ENCODE assay signal across 10 cellular contexts in genomic region chr13:33279898-33280549, GRCh38. TPM values are rescaled to one million over a fixed set of nuclear protein-coding genes. Genes with fewer than 3 reads are reported as not detected.
DNase-seq lines count a peak whose midpoint lies in the region; ATAC-seq, FAIRE-seq and TF ChIP-seq lines count a peak whose summit lies in the region.
"Had no signal": no experiment of that assay in that cellular context is flagged by ENCODE, and none has a peak within 500 bp of the region (broad histone marks: within the 10 kb centered on the region; RNA-seq: fewer than 3 reads in every experiment).

No MANE protein-coding gene starts in this region.

- H3K36me3 Mint-ChIP-seq in activated T-cell treated with anti-CD3 and anti-CD28 coated beads, Interleukin-2, amount 50 U/mL, for 4 hours (ENCODE audit: insufficient read depth): no peaks in the 10 kb centered on the region

- peaks cover 75% of the 10 kb centered on the region for H3K79me2 ChIP-seq in osteoblast (ENCODE audit: insufficient read depth, low read length)

- H3K36me3 ChIP-seq in esophagus squamous epithelium (no peaks in the 10 kb centered on the region), osteoblast (ENCODE audit: insufficient read depth, low read length) (peaks cover 32% of the 10 kb centered on the region)

- peak overlapping the region; percentile 90 for H3K4me2 ChIP-seq in osteoblast (ENCODE audit: insufficient read depth, low read length)

- peak; percentile 94 for DNase-seq in Caki2 (ENCODE audit: low read depth)
- peak; percentile 89 for DNase-seq in RCC 7860 (ENCODE audit: low spot score)
- no peak for DNase-seq in esophagus squamous epithelium (lab: John Stamatoyannopoulos, UW)
- peak; percentile 21 for DNase-seq in osteoblast (ENCODE audit: insufficient read length, low spot score, missing footprints)
- no peak for DNase-seq in activated CD4-positive, alpha-beta T cell treated with anti-CD3 and anti-CD28 coated beads for 48 hours
- DNase-seq in HEK293T (ENCODE audit: extremely low spot score): no peak
- no peak for DNase-seq in activated T-cell treated with anti-CD3 and anti-CD28 coated beads, Interleukin-2, amount 50 U/mL, for 4 hours
- no peak for DNase-seq in activated CD4-positive, alpha-beta T cell treated with anti-CD3 and anti-CD28 coated beads for 1 hour
- DNase-seq: COR-L47; stimulated activated CD4-positive, alpha-beta T cell treated with anti-CD3 and anti-CD28 coated beads, Interleukin-12 subunit alpha, Interleukin-12 subunit beta, amount 100 ng/mL, for 4 hours had no signal

- ATAC-seq in activated T-cell treated with anti-CD3 and anti-CD28 coated beads, Interleukin-2, amount 50 U/mL, for 4 hours: no peak

- no peak overlapping the region for H3K4me3 ChIP-seq in esophagus squamous epithelium
- H3K4me3 ChIP-seq in osteoblast (ENCODE audit: insufficient read depth, low read length): peak overlapping the region; percentile 31

- TF ChIP-seq POLR2A in esophagus squamous epithelium (IDR thresholded peaks at IDR 0.05): no peak

- H2AFZ ChIP-seq in osteoblast (ENCODE audit: low read length): no peak overlapping the region

- no peaks in the 10 kb centered on the region for H3K9me3 Mint-ChIP-seq in activated T-cell treated with anti-CD3 and anti-CD28 coated beads, Interleukin-2, amount 50 U/mL, for 4 hours

- intact Hi-C loops in esophagus squamous epithelium (cut with DNase I): no loop called here

- H3K4me1 ChIP-seq in esophagus squamous epithelium: peaks cover 13 to 82% (median 17%) of the 10 kb centered on the region in 3 donors
- peaks cover 81% of the 10 kb centered on the region for H3K4me1 ChIP-seq in osteoblast (ENCODE audit: insufficient read depth, low read length)

- H3K4me1 Mint-ChIP-seq in activated T-cell treated with anti-CD3 and anti-CD28 coated beads, Interleukin-2, amount 50 U/mL, for 4 hours (ENCODE audit: low read depth): peaks cover 1% of the 10 kb centered on the region

- in situ Hi-C loops in Caki2 (cut with HindIII; ENCODE audit: low pct_unique_long_range_greater_than_20kb, low sequenced_read_pairs): no loop called here

- peak; percentile 90 for FAIRE-seq in RCC 7860 (lab: Jason Lieb, UNC)

- no peak for TF ChIP-seq CTCF in esophagus squamous epithelium (IDR thresholded peaks at IDR 0.05)
- no peak for TF ChIP-seq CTCF in osteoblast (IDR thresholded peaks at IDR 0.05; ENCODE audit: extremely low read depth, low read depth, low read length)

- H3K27me3 ChIP-seq in esophagus squamous epithelium: no peaks in the 10 kb centered on the region
- H3K27me3 ChIP-seq in osteoblast (ENCODE audit: insufficient read depth, low read length): no peaks in the 10 kb centered on the region

- H3K27ac ChIP-seq in esophagus squamous epithelium (peak overlapping the region; percentile 25 to 71 (median 56)), osteoblast (ENCODE audit: low read depth, low read length) (peak overlapping the region; percentile 99)

- CTCF ChIA-PET in HEK293T (lab: Yijun Ruan, JAX): no interaction called here

- 45 to 50% methylated on average over 3 of the region's 3 CpGs for WGBS in esophagus squamous epithelium, 2 donors

- POLR2A ChIA-PET in HEK293T (lab: Yijun Ruan, JAX): no interaction called here

- H3K9me3 ChIP-seq in esophagus squamous epithelium: no peaks in the 10 kb centered on the region
- H3K9me3 ChIP-seq in osteoblast (ENCODE audit: low read depth, low read length): no peaks in the 10 kb centered on the region

- H3K27me3 Mint-ChIP-seq in activated T-cell treated with anti-CD3 and anti-CD28 coated beads, Interleukin-2, amount 50 U/mL, for 4 hours (ENCODE audit: low read depth): peaks cover 12% of the 10 kb centered on the region

- H3K4me3 Mint-ChIP-seq in activated T-cell treated with anti-CD3 and anti-CD28 coated beads, Interleukin-2, amount 50 U/mL, for 4 hours: no peak overlapping the region

- no peaks in the 10 kb centered on the region for H4K20me1 ChIP-seq in osteoblast (ENCODE audit: insufficient read depth, low read length)

TF ChIP-seq in HEK293T, 16 proteins besides CTCF, POLR2A, EP300 and RAD21:
- TF ChIP-seq NFRKB (IDR thresholded peaks at IDR 0.05) (no peak), FOXM1 (IDR thresholded peaks at IDR 0.05; ENCODE audit: borderline replicate concordance) (no peak)

RNA-seq across cellular contexts. Expression of gene STARD13, which starts 5.5 kb away (rescaled TPM):
- total RNA-seq in Caki2 (2014; rRNA removed; shearing (Covaris generic); ENCODE audit: low replicate concordance): 5.1 and 9.3 TPM in 2 replicates
- 10 to 100 TPM in 1 of 4 donors, 1 to 10 TPM in 3; 1.3 to 18.7 (median 4.4) TPM for total RNA-seq in esophagus squamous epithelium
- total RNA-seq in osteoblast: 28.2 and 28.3 TPM in 2 replicates
- total RNA-seq in activated T-cell treated with anti-CD3 and anti-CD28 coated beads, Interleukin-2, amount 50 U/mL, for 4 hours: under 1 TPM; 0.05 to 0.15 (median 0.14) TPM

Comparison
In these comparisons a context has a peak if more than half of its experiments do, and no peak if none do; other contexts are left out.
1. DNase-seq: peak in Caki2 (single experiment), RCC 7860 (single experiment) and osteoblast (single experiment); none in esophagus squamous epithelium (single experiment), activated CD4-positive, alpha-beta T cell treated with anti-CD3 and anti-CD28 coated beads for 48 hours (single experiment), HEK293T (single experiment), activated T-cell treated with anti-CD3 and anti-CD28 coated beads, Interleukin-2, amount 50 U/mL, for 4 hours (single experiment) and activated CD4-positive, alpha-beta T cell treated with anti-CD3 and anti-CD28 coated beads for 1 hour (single experiment).